Comparison of ENCODE assay signal across 20 cellular contexts in genomic region chr9:110729628-110730027, GRCh38.
"Had no signal": no experiment of that assay in that cellular context is flagged by ENCODE, and none has a peak within 500 bp of the region (broad histone marks: within the 10 kb centered on the region; RNA-seq: fewer than 3 reads in every experiment).

No MANE protein-coding gene starts in this region.

- H3K27ac ChIP-seq: dorsolateral prefrontal cortex, gastrocnemius medialis, left lung, lower lobe of right lung, neutrophil, parathyroid adenoma, right lobe of liver, stomach, thyroid gland had no signal

- H3K4me1 ChIP-seq: gastrocnemius medialis, left lung, lower lobe of right lung, parathyroid adenoma, right lobe of liver, stomach had no signal

- DNase-seq: dorsolateral prefrontal cortex; effector CD4-positive, alpha-beta T cell; foreskin fibroblast; gastrocnemius medialis; head of caudate nucleus; kidney; left lung; lower lobe of right lung; natural killer cell; right lobe of liver; stimulated activated CD4-positive, alpha-beta T cell treated with anti-CD3 and anti-CD28 coated beads, Interleukin-12 subunit alpha, Interleukin-12 subunit beta, amount 100 ng/mL, for 4 hours; stimulated activated CD4-positive, alpha-beta T cell treated with anti-CD3 and anti-CD28 coated beads, Interleukin-1b, Interleukin-23, amount 100 ng/mL, for 48 hours; stimulated activated CD4-positive, alpha-beta T cell treated with anti-CD3 and anti-CD28 coated beads, Interleukin-4, amount 100 ng/mL, for 24 hours; stimulated activated naive CD4-positive, alpha-beta T cell treated with Interleukin-2 at 50 U/mL for 16 hours; stomach; thyroid gland; trophoblast cell had no signal

- H3K4me3 ChIP-seq: dorsolateral prefrontal cortex, gastrocnemius medialis, left lung, lower lobe of right lung, right lobe of liver, smooth muscle cell, stomach, thyroid gland had no signal

- H3K9me3 ChIP-seq: gastrocnemius medialis, left lung, lower lobe of right lung, neutrophil, right lobe of liver, stomach, thyroid gland had no signal

- H3K36me3 ChIP-seq: gastrocnemius medialis, left lung, lower lobe of right lung, neutrophil, right lobe of liver, stomach, thyroid gland had no signal

- H3K4me2 ChIP-seq: smooth muscle cell had no signal

- H3K9ac ChIP-seq: parathyroid adenoma had no signal

- H3K27me3 ChIP-seq: dorsolateral prefrontal cortex, gastrocnemius medialis, left lung, neutrophil, right lobe of liver, stomach, thyroid gland had no signal
